Comparison of ENCODE assay signal across 13 cellular contexts in genomic region chr10:71946700-71947099, GRCh38. TPM values are rescaled to one million over a fixed set of nuclear protein-coding genes. Genes with fewer than 3 reads are reported as not detected.
A peak's percentile ranks its signal among the peaks of the same experiment; 100 is the strongest.
DNase-seq lines count a peak whose midpoint lies in the region; ATAC-seq and TF ChIP-seq lines count a peak whose summit lies in the region.
"Had no signal": no experiment of that assay in that cellular context is flagged by ENCODE, and none has a peak within 500 bp of the region (broad histone marks: within the 10 kb centered on the region; RNA-seq: fewer than 3 reads in every experiment).

No MANE protein-coding gene starts in this region.

- intact Hi-C loops in cardiac septum (cut with DNase I) (no loop called here), Right ventricle myocardium inferior (cut with DNase I) (no loop called here), testis (cut with DNase I; ENCODE audit: low total_unique reads) (no loop called here), stomach (cut with DNase I; ENCODE audit: low total_unique reads) (no loop called here)

- H3K9me3 ChIP-seq in testis: no peaks in the 10 kb centered on the region
- peaks cover 14 to 75% (median 62%) of the 10 kb centered on the region in 4 donors for H3K9me3 ChIP-seq in stomach
- H3K9me3 ChIP-seq: BE2C had no signal

- no peak for TF ChIP-seq POLR2A in testis (IDR thresholded peaks at IDR 0.05)
- TF ChIP-seq POLR2A in stomach (IDR thresholded peaks at IDR 0.05): no peak

- DNase-seq in cardiac septum (ENCODE audit: low spot score) (peak; percentile 20), Right ventricle myocardium inferior (ENCODE audit: missing footprints) (no peak), medulla oblongata (ENCODE audit: extremely low spot score) (peak; percentile 86), pons (ENCODE audit: low spot score) (peak; percentile 60), testis (no peak), stomach (no peak), hepatic stellate cell (ENCODE audit: low spot score) (no peak)
- DNase-seq: BE2C; CD4-positive, alpha-beta memory T cell; DMS79 had no signal

- no peaks in the 10 kb centered on the region for H3K27me3 ChIP-seq in testis
- H3K27me3 ChIP-seq in stomach: no peaks in the 10 kb centered on the region
- H3K27me3 ChIP-seq: BE2C had no signal

- TF ChIP-seq CTCF in testis (IDR thresholded peaks at IDR 0.05) (no peak), stomach (IDR thresholded peaks at IDR 0.05) (no peak)

- H3K27ac ChIP-seq in testis (no peak overlapping the region), stomach (no peak overlapping the region)
- H3K27ac ChIP-seq: C4-2B had no signal

- ATAC-seq in Right ventricle myocardium inferior (no peak), HG02970 (IDR thresholded peaks at IDR 0.05; ENCODE audit: low FRiP score, unreplicated experiment) (no peak)

- 95 to 96% methylated on average over 3 of the region's 3 CpGs for WGBS in testis, 2 donors
- WGBS in stomach, 5 donors: 92 to 96% (median 94%) methylated on average over 3 of the region's 3 CpGs

- TF ChIP-seq EP300 in stomach (IDR thresholded peaks at IDR 0.05): no peak

- no peaks in the 10 kb centered on the region for H3K36me3 ChIP-seq in testis (ENCODE audit: low read depth, missing control alignments)
- no peaks in the 10 kb centered on the region for H3K36me3 ChIP-seq in stomach
- H3K36me3 ChIP-seq: BE2C, HAP-1 had no signal

- no peak overlapping the region for H3K4me3 ChIP-seq in testis
- H3K4me3 ChIP-seq in stomach: no peak overlapping the region
- H3K4me3 ChIP-seq: HAP-1 had no signal

- H3K4me1 ChIP-seq in testis (no peaks in the 10 kb centered on the region), stomach (no peaks in the 10 kb centered on the region)
- H3K4me1 ChIP-seq: BE2C, HAP-1 had no signal

RNA-seq across cellular contexts. Expression of gene CHST3, which starts 17.5 kb away (rescaled TPM):
- total RNA-seq in cardiac septum: 24.4 TPM
- 18.1 TPM for total RNA-seq in Right ventricle myocardium inferior
- total RNA-seq in testis: 100 to 1,000 TPM; 107 to 218 TPM
- polyA plus RNA-seq in testis (ENCODE audit: insufficient read depth, low read depth, low replicate concordance): 55.3 TPM
- 10 to 100 TPM in 4 of 5 donors, 1 to 10 TPM in 1; 4.9 to 26.8 (median 17.0) TPM for total RNA-seq in stomach
- 1 to 10 TPM; 1.5 to 4.7 (median 3.3) TPM for polyA plus RNA-seq in stomach
- total RNA-seq: CD4-positive, alpha-beta memory T cell had no signal
- polyA plus RNA-seq: CD4-positive, alpha-beta memory T cell had no signal

Comparison
In these comparisons a context has a peak if more than half of its experiments do, and no peak if none do; other contexts are left out.
1. DNase-seq: peak in cardiac septum (single experiment), medulla oblongata (single experiment) and pons (single experiment); none in Right ventricle myocardium inferior (single experiment), testis (single experiment), stomach (single experiment) and hepatic stellate cell (single experiment).